ENCODE assay signal across 8 cellular contexts in genomic region chr6:43635387-43636311, GRCh38. TPM values are rescaled to one million over a fixed set of nuclear protein-coding genes. Genes with fewer than 3 reads are reported as not detected.
DNase-seq lines count a peak whose midpoint lies in the region; ATAC-seq and TF ChIP-seq lines count a peak whose summit lies in the region.

TSS of gene MAD2L1BP (plus strand) at chr6:43635840. CDS start at chr6:43635876, 36 bp downstream.

- ATAC-seq in GM19397 (IDR thresholded peaks at IDR 0.05; ENCODE audit: unreplicated experiment) (peak; percentile 89), right lobe of liver (peak; percentile 89 to 96 (median 92))

- peak; percentile 81 for TF ChIP-seq POLR2A in right lobe of liver (IDR thresholded peaks at IDR 0.05)

- peak within 1 kb of the TSS; percentile 66 to 96 (median 79) for H3K4me3 ChIP-seq in right lobe of liver

- intact Hi-C loops in right lobe of liver (cut with DNase I): no loop called here

- peak within 1 kb of the TSS; percentile 83 for H3K27ac ChIP-seq in C4-2B
- H3K27ac ChIP-seq in right lobe of liver: peak within 1 kb of the TSS; percentile 58 to 72 (median 69)

- H3K27me3 ChIP-seq in right lobe of liver: no peaks in the 10 kb centered on the region

- H3K9me3 ChIP-seq in right lobe of liver: no peaks in the 10 kb centered on the region

- peaks cover 0 to 16% (median 0%) of the 10 kb centered on the region in 4 donors for H3K4me1 ChIP-seq in right lobe of liver

- peaks cover 0 to 25% (median 6%) of the 10 kb centered on the region in 4 donors for H3K36me3 ChIP-seq in right lobe of liver

- WGBS in right lobe of liver (ENCODE audit: insufficient coverage, low coverage, low lambda C conversion rate, missing lambda C conversion rate): 8% methylated on average over 30 of the region's 48 CpGs

- TF ChIP-seq CTCF in C4-2B (conservative IDR thresholded peaks at IDR 0.05) (no peak), right lobe of liver (IDR thresholded peaks at IDR 0.05) (no peak)

- DNase-seq in HK-2 (ENCODE audit: unreplicated experiment) (peak; percentile 80), NCI-H82 (lab: John Stamatoyannopoulos, UW) (peak; percentile 94), dermis microvascular lymphatic vessel endothelial cell (ENCODE audit: low read depth in 2 of 2) (peak; percentile 36 to 61), right lobe of liver (peak; percentile 85 to 90 (median 90))
- peak; percentile 88 to 92 for DNase-seq in activated CD4-positive, alpha-beta T cell treated with anti-CD3 and anti-CD28 coated beads, Interleukin-2, amount 50 U/mL, for 48 hours
- DNase-seq in stimulated activated CD4-positive, alpha-beta T cell treated with anti-CD3 and anti-CD28 coated beads, Interleukin-4, amount 100 ng/mL, for 24 hours: peak; percentile 88

RNA-seq across cellular contexts. Expression of gene MAD2L1BP, which starts in this region (rescaled TPM):
- total RNA-seq in dermis microvascular lymphatic vessel endothelial cell: 14.8 and 23.3 TPM in 2 replicates
- 10 to 100 TPM; 11.7 to 31.7 (median 14.6) TPM for total RNA-seq in right lobe of liver

Comparison
In these comparisons a context has a peak if more than half of its experiments do, and no peak if none do; other contexts are left out.
1. Peak in every context shown above with its lines: DNase-seq, ATAC-seq, H3K4me3 ChIP-seq and H3K27ac ChIP-seq.